ENCODE assay signal across 9 cellular contexts in genomic region chr10:74153123-74153522, GRCh38. TPM values are rescaled to one million over a fixed set of nuclear protein-coding genes. Genes with fewer than 3 reads are reported as not detected.
DNase-seq lines count a peak whose midpoint lies in the region; ATAC-seq and TF ChIP-seq lines count a peak whose summit lies in the region.
"Had no signal": no experiment of that assay in that cellular context is flagged by ENCODE, and none has a peak within 500 bp of the region (broad histone marks: within the 10 kb centered on the region; RNA-seq: fewer than 3 reads in every experiment).

No MANE protein-coding gene starts in this region.

- TF ChIP-seq CTCF in AG10803 (conservative IDR thresholded peaks at IDR 0.05; ENCODE audit: low read length) (peak; percentile 53), lower lobe of right lung (IDR thresholded peaks at IDR 0.05) (peak; percentile 34), GM10266 (IDR thresholded peaks at IDR 0.05; ENCODE audit: control insufficient read depth, insufficient read depth, low read depth, missing control alignments) (no peak)

- H3K9me3 ChIP-seq in lower lobe of right lung: no peaks in the 10 kb centered on the region

- H3K4me3 ChIP-seq in AG10803 (ENCODE audit: low read length) (no peak overlapping the region), lower lobe of right lung (peak overlapping the region; percentile 15)

- peaks cover under 1% of the 10 kb centered on the region for H3K36me3 ChIP-seq in lower lobe of right lung

- ATAC-seq in lower lobe of right lung: no peak

- DNase-seq in AG10803 (ENCODE audit: low read depth) (peak; percentile 65), HCEC 1CT (peak; percentile 90), astrocyte of the hippocampus (ENCODE audit: low read depth, low spot score) (peak; percentile 35), lower lobe of right lung (no peak), NCI-H1105 (lab: John Stamatoyannopoulos, UW) (no peak), GM19240 (ENCODE audit: insufficient read length, low spot score) (no peak), GM10266 (ENCODE audit: extremely low spot score) (no peak)
- DNase-seq in stimulated activated naive CD4-positive, alpha-beta T cell (lab: John Stamatoyannopoulos, UW): no peak
- DNase-seq: activated naive CD8-positive, alpha-beta T cell treated with anti-CD3 and anti-CD28 coated beads, Interleukin-2, amount 10 ng/mL, durations not matched to agents 7 days and 5 days had no signal

- H3K4me1 ChIP-seq in lower lobe of right lung: peaks cover 50% of the 10 kb centered on the region

- intact Hi-C loops in lower lobe of right lung (cut with DNase I): no loop called here

- no peaks in the 10 kb centered on the region for H3K27me3 ChIP-seq in lower lobe of right lung (ENCODE audit: low read depth)

- H3K27ac ChIP-seq in lower lobe of right lung: no peak overlapping the region

RNA-seq across cellular contexts. Expression of gene ADK, which starts 2.1 kb away (rescaled TPM):
- 40.2 TPM for total RNA-seq in lower lobe of right lung

RNA-seq across cellular contexts. Expression of gene AP3M1, which starts 2.5 kb away (rescaled TPM):
- 33.7 TPM for total RNA-seq in lower lobe of right lung

Comparison
In these comparisons a context has a peak if more than half of its experiments do, and no peak if none do; other contexts are left out.
1. DNase-seq: peak in AG10803 (single experiment), HCEC 1CT (single experiment) and astrocyte of the hippocampus (single experiment); none in lower lobe of right lung (single experiment), NCI-H1105 (single experiment), GM19240 (single experiment), GM10266 (single experiment) and stimulated activated naive CD4-positive, alpha-beta T cell (0 of 6).